ENCODE assay signal across 1 cellular context in the genomic region with DNA sequence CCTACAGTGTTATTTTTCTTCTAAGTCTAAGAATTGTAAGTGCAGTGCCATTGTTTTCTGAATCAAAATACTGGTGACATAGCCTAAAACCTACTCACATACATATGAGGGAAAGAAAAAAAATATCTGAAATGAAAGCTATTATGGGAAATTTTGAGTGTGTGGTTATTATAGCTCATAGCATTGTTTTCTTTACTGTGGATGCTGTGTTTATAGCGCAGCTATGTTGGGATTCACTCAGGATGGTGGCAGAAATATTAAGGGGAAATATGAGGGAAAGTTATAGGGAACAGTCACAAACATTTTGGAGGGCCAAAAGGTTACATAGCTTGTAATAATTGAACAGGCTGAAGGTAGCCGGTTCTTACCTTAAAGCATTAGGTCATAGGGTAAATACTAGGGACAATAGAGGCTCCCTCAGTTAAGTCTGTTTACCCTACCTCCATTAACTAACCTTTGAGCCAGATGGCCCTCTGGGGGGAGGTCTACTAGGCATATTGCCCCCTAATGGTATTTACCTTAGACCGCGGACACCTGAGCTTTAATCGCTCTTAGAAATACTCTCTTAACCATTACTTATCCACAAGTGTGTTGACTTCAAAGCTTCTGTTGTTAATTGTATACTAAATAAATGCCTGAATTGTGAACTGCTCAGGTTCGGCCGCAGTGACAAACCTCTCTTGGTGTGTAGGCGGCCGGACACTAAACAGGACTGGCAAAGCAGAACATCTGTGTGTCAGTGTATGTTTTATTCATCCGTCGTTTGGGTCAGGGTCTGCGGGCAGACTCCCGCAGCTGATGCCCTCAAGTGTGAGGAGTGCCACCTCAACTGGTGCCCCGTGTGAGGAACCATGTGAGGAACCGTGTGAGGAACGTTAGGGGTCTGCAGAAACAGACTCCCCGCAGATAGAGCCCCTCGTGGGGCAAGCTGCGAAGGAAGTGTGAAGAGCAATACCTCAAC.
A peak's percentile ranks its signal among the peaks of the same experiment; 100 is the strongest.
TF ChIP-seq lines count a peak whose summit lies in the region.

No MANE protein-coding gene starts in this region.

TF ChIP-seq in HepG2, 621 proteins besides CTCF, POLR2A, EP300 and RAD21 (continued from another document and continues in another):
- TF ChIP-seq ZIK1 (CRISPR knock-in tag; IDR thresholded peaks at IDR 0.05; ENCODE audit: borderline replicate concordance, low read depth) = no peak
- TF ChIP-seq, protein P1, sequence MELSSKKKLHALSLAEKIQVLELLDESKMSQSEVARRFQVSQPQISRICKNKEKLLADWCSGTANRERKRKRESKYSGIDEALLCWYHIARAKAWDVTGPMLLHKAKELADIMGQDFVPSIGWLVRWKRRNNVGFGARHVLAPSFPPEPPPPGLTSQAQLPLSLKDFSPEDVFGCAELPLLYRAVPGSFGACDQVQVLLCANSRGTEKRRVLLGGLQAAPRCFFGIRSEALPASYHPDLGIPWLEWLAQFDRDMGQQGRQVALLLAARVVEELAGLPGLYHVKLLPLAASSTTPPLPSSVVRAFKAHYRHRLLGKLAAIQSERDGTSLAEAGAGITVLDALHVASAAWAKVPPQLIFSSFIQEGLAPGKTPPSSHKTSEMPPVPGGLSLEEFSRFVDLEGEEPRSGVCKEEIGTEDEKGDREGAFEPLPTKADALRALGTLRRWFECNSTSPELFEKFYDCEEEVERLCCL (CRISPR knock-in tag; IDR thresholded peaks at IDR 0.05; ENCODE audit: borderline replicate concordance) = no peak
- TF ChIP-seq TAF15 (IDR thresholded peaks at IDR 0.05; ENCODE audit: low read depth, low read length, poor library complexity, severe bottlenecking) = no peak
- TF ChIP-seq, protein P2, sequence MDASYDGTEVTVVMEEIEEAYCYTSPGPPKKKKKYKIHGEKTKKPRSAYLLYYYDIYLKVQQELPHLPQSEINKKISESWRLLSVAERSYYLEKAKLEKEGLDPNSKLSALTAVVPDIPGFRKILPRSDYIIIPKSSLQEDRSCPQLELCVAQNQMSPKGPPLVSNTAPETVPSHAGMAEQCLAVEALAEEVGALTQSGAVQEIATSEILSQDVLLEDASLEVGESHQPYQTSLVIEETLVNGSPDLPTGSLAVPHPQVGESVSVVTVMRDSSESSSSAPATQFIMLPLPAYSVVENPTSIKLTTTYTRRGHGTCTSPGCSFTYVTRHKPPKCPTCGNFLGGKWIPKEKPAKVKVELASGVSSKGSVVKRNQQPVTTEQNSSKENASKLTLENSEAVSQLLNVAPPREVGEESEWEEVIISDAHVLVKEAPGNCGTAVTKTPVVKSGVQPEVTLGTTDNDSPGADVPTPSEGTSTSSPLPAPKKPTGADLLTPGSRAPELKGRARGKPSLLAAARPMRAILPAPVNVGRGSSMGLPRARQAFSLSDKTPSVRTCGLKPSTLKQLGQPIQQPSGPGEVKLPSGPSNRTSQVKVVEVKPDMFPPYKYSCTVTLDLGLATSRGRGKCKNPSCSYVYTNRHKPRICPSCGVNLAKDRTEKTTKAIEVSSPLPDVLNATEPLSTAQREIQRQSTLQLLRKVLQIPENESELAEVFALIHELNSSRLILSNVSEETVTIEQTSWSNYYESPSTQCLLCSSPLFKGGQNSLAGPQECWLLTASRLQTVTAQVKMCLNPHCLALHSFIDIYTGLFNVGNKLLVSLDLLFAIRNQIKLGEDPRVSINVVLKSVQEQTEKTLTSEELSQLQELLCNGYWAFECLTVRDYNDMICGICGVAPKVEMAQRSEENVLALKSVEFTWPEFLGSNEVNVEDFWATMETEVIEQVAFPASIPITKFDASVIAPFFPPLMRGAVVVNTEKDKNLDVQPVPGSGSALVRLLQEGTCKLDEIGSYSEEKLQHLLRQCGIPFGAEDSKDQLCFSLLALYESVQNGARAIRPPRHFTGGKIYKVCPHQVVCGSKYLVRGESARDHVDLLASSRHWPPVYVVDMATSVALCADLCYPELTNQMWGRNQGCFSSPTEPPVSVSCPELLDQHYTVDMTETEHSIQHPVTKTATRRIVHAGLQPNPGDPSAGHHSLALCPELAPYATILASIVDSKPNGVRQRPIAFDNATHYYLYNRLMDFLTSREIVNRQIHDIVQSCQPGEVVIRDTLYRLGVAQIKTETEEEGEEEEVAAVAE (CRISPR knock-in tag; IDR thresholded peaks at IDR 0.05; ENCODE audit: borderline replicate concordance) = peak; percentile 58; the same call in 1 of the 2 replicates
- TF ChIP-seq SP140L (CRISPR knock-in tag; IDR thresholded peaks at IDR 0.05; ENCODE audit: borderline replicate concordance) = peak; percentile 69; the same call in 1 of the 2 replicates
- TF ChIP-seq SPEN (CRISPR knock-in tag; IDR thresholded peaks at IDR 0.05; ENCODE audit: low read depth) = 0 out of 2 replicates have a peak, but pooled peaks have one; percentile 19
- no peak for TF ChIP-seq ZNF83 (CRISPR knock-in tag; IDR thresholded peaks at IDR 0.05; ENCODE audit: borderline replicate concordance)
- TF ChIP-seq, protein P3, sequence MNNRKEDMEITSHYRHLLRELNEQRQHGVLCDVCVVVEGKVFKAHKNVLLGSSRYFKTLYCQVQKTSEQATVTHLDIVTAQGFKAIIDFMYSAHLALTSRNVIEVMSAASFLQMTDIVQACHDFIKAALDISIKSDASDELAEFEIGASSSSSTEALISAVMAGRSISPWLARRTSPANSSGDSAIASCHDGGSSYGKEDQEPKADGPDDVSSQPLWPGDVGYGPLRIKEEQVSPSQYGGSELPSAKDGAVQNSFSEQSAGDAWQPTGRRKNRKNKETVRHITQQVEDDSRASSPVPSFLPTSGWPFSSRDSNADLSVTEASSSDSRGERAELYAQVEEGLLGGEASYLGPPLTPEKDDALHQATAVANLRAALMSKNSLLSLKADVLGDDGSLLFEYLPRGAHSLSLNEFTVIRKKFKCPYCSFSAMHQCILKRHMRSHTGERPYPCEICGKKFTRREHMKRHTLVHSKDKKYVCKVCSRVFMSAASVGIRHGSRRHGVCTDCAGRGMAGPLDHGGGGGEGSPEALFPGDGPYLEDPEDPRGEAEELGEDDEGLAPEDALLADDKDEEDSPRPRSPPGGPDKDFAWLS (CRISPR knock-in tag; IDR thresholded peaks at IDR 0.05; ENCODE audit: borderline replicate concordance) = no peak
- TF ChIP-seq SUZ12 (IDR thresholded peaks at IDR 0.05; ENCODE audit: low read depth, low read length) = no peak
- TF ChIP-seq ZNF207 (IDR thresholded peaks at IDR 0.05; ENCODE audit: borderline replicate concordance) = no peak
- TF ChIP-seq, protein P4, sequence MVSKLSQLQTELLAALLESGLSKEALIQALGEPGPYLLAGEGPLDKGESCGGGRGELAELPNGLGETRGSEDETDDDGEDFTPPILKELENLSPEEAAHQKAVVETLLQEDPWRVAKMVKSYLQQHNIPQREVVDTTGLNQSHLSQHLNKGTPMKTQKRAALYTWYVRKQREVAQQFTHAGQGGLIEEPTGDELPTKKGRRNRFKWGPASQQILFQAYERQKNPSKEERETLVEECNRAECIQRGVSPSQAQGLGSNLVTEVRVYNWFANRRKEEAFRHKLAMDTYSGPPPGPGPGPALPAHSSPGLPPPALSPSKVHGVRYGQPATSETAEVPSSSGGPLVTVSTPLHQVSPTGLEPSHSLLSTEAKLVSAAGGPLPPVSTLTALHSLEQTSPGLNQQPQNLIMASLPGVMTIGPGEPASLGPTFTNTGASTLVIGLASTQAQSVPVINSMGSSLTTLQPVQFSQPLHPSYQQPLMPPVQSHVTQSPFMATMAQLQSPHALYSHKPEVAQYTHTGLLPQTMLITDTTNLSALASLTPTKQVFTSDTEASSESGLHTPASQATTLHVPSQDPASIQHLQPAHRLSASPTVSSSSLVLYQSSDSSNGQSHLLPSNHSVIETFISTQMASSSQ (IDR thresholded peaks at IDR 0.05; ENCODE audit: low read depth) = peak; percentile 85
- TF ChIP-seq, protein P4 (CRISPR knock-in tag; IDR thresholded peaks at IDR 0.05; ENCODE audit: borderline replicate concordance) = peak; percentile 94
- no peak for TF ChIP-seq NFE2L1 (CRISPR knock-in tag; IDR thresholded peaks at IDR 0.05; ENCODE audit: borderline replicate concordance)
- TF ChIP-seq CHD4 (IDR thresholded peaks at IDR 0.05; ENCODE audit: borderline replicate concordance, low read length) = peak; percentile 90
- no peak for TF ChIP-seq CCAR2 (optimal IDR thresholded peaks at IDR 0.05; ENCODE audit: low read depth, low read length)
- TF ChIP-seq FOXJ3 (CRISPR knock-in tag; IDR thresholded peaks at IDR 0.05; ENCODE audit: borderline replicate concordance) = peak; percentile 94
- TF ChIP-seq RXRB (CRISPR knock-in tag; IDR thresholded peaks at IDR 0.05; ENCODE audit: borderline replicate concordance) = peak; percentile 94
- TF ChIP-seq ZNF773 (CRISPR knock-in tag; IDR thresholded peaks at IDR 0.05; ENCODE audit: borderline replicate concordance) = no peak
- TF ChIP-seq RBAK (CRISPR knock-in tag; IDR thresholded peaks at IDR 0.05) = no peak
- TF ChIP-seq, protein P5, sequence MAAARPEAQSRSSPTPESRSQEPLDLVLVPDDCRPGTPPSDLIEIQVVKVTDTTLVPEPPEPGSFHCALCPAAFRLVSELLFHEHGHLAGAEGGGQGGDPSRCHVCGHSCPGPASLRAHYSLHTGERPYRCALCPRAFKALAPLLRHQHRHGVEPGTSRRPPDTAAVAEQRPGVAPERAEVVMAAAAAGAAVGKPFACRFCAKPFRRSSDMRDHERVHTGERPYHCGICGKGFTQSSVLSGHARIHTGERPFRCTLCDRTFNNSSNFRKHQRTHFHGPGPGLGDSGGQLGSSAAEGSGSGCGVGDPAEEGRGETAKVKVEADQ (CRISPR knock-in tag; IDR thresholded peaks at IDR 0.05; ENCODE audit: borderline replicate concordance) = peak; percentile 43; the same call in 1 of the 2 replicates
- no peak for TF ChIP-seq MTF2 (CRISPR knock-in tag; IDR thresholded peaks at IDR 0.05; ENCODE audit: borderline replicate concordance)
- TF ChIP-seq ZNF777 (CRISPR knock-in tag; IDR thresholded peaks at IDR 0.05) = no peak
- TF ChIP-seq ZNF136 (CRISPR knock-in tag; IDR thresholded peaks at IDR 0.05; ENCODE audit: low read depth) = 0 out of 2 replicates have a peak, but pooled peaks have one; percentile 82
- TF ChIP-seq, protein P6, sequence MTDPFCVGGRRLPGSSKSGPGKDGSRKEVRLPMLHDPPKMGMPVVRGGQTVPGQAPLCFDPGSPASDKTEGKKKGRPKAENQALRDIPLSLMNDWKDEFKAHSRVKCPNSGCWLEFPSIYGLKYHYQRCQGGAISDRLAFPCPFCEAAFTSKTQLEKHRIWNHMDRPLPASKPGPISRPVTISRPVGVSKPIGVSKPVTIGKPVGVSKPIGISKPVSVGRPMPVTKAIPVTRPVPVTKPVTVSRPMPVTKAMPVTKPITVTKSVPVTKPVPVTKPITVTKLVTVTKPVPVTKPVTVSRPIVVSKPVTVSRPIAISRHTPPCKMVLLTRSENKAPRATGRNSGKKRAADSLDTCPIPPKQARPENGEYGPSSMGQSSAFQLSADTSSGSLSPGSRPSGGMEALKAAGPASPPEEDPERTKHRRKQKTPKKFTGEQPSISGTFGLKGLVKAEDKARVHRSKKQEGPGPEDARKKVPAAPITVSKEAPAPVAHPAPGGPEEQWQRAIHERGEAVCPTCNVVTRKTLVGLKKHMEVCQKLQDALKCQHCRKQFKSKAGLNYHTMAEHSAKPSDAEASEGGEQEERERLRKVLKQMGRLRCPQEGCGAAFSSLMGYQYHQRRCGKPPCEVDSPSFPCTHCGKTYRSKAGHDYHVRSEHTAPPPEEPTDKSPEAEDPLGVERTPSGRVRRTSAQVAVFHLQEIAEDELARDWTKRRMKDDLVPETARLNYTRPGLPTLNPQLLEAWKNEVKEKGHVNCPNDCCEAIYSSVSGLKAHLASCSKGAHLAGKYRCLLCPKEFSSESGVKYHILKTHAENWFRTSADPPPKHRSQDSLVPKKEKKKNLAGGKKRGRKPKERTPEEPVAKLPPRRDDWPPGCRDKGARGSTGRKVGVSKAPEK (CRISPR knock-in tag; IDR thresholded peaks at IDR 0.05; ENCODE audit: borderline replicate concordance) = no peak; the same call in 1 of the 2 replicates
- TF ChIP-seq TBX3 (IDR thresholded peaks at IDR 0.05; ENCODE audit: borderline replicate concordance) = peak; percentile 95
- TF ChIP-seq, protein P7, sequence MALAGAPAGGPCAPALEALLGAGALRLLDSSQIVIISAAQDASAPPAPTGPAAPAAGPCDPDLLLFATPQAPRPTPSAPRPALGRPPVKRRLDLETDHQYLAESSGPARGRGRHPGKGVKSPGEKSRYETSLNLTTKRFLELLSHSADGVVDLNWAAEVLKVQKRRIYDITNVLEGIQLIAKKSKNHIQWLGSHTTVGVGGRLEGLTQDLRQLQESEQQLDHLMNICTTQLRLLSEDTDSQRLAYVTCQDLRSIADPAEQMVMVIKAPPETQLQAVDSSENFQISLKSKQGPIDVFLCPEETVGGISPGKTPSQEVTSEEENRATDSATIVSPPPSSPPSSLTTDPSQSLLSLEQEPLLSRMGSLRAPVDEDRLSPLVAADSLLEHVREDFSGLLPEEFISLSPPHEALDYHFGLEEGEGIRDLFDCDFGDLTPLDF (CRISPR knock-in tag; IDR thresholded peaks at IDR 0.05) = no peak
- TF ChIP-seq CAMTA2 (CRISPR knock-in tag; IDR thresholded peaks at IDR 0.05; ENCODE audit: borderline replicate concordance) = no peak
- TF ChIP-seq ZNF530 (CRISPR knock-in tag; IDR thresholded peaks at IDR 0.05; ENCODE audit: low read depth) = no peak
- TF ChIP-seq, protein P8, sequence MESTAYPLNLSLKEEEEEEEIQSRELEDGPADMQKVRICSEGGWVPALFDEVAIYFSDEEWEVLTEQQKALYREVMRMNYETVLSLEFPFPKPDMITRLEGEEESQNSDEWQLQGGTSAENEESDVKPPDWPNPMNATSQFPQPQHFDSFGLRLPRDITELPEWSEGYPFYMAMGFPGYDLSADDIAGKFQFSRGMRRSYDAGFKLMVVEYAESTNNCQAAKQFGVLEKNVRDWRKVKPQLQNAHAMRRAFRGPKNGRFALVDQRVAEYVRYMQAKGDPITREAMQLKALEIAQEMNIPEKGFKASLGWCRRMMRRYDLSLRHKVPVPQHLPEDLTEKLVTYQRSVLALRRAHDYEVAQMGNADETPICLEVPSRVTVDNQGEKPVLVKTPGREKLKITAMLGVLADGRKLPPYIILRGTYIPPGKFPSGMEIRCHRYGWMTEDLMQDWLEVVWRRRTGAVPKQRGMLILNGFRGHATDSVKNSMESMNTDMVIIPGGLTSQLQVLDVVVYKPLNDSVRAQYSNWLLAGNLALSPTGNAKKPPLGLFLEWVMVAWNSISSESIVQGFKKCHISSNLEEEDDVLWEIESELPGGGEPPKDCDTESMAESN (CRISPR knock-in tag; conservative IDR thresholded peaks at IDR 0.05) = 0 out of 2 replicates have a peak, but pooled peaks have one; percentile 31
- TF ChIP-seq, protein P9, sequence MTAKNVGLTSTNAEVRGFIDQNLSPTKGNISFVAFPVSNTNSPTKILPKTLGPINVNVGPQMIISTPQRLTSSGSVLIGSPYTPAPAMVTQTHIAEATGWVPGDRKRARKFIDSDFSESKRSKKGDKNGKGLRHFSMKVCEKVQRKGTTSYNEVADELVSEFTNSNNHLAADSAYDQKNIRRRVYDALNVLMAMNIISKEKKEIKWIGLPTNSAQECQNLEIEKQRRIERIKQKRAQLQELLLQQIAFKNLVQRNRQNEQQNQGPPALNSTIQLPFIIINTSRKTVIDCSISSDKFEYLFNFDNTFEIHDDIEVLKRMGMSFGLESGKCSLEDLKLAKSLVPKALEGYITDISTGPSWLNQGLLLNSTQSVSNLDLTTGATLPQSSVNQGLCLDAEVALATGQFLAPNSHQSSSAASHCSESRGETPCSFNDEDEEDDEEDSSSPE (CRISPR knock-in tag; IDR thresholded peaks at IDR 0.05) = no peak
